Comparison of ENCODE assay signal across 12 cellular contexts in the genomic region with DNA sequence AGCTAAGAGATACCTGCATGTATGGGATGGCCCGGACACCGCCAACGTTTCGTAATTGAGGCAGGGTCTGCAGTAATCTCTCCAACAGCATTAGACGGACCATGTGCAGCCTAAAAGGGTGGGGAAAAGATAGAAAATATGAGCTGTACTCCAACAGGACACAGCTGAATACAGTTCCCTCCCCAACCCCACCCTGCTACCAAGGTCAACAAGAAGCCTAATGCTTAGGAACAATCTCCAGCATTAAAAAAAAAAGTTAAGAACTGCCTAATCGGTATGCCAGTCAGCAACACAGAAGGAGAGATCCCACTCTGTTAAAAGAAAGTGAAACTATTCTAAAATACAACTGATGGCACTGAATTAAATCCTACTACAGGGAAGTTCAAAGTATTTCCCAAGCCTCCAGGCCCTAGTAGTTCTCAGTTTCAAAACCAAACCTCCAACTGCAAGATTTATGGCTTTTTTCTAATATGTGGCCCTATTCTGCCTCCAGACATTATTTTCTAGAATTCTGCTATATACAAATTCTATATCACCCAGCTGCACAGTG.
"Had no signal": no experiment of that assay in that cellular context is flagged by ENCODE, and none has a peak within 500 bp of the region (broad histone marks: within the 10 kb centered on the region; RNA-seq: fewer than 3 reads in every experiment).

No MANE protein-coding gene starts in this region.

- H3K4me3 Mint-ChIP-seq: activated B cell treated with CpG ODN at 0.5 μM for 24 hours; stimulated activated naive CD8-positive, alpha-beta T cell treated with anti-CD3 and anti-CD28 coated beads, Interleukin-15, amount 100 ng/mL, for 72 hours had no signal

- H3K9me3 Mint-ChIP-seq: stimulated activated naive CD8-positive, alpha-beta T cell treated with anti-CD3 and anti-CD28 coated beads, Interleukin-15, amount 100 ng/mL, for 72 hours had no signal

- ATAC-seq: left ventricle myocardium superior; stimulated activated naive CD8-positive, alpha-beta T cell treated with anti-CD3 and anti-CD28 coated beads, Interleukin-15, amount 100 ng/mL, for 72 hours had no signal

- H3K27me3 Mint-ChIP-seq: activated B cell treated with CpG ODN at 0.5 μM for 24 hours; stimulated activated naive CD8-positive, alpha-beta T cell treated with anti-CD3 and anti-CD28 coated beads, Interleukin-15, amount 100 ng/mL, for 72 hours had no signal

- DNase-seq: activated B cell treated with CpG ODN at 0.5 μM for 24 hours; activated gamma-delta T cell; activated T-cell treated with anti-CD3 and anti-CD28 coated beads, Interleukin-2, amount 50 U/mL, for 1 hour; colonic mucosa; foreskin melanocyte; islet precursor cell; left ventricle myocardium superior; mesenchymal stem cell; ovary; stimulated activated CD4-positive, alpha-beta T cell treated with anti-CD3 and anti-CD28 coated beads, Interleukin-15, amount 100 ng/mL, for 24 hours; stimulated activated CD4-positive, alpha-beta T cell treated with anti-CD3 and anti-CD28 coated beads, Interleukin-4, amount 100 ng/mL, for 4 hours; stimulated activated naive CD8-positive, alpha-beta T cell treated with anti-CD3 and anti-CD28 coated beads, Interleukin-15, amount 100 ng/mL, for 72 hours had no signal

- H3K27ac Mint-ChIP-seq: activated B cell treated with CpG ODN at 0.5 μM for 24 hours; stimulated activated naive CD8-positive, alpha-beta T cell treated with anti-CD3 and anti-CD28 coated beads, Interleukin-15, amount 100 ng/mL, for 72 hours had no signal
